Comparison of ENCODE assay signal across 15 cellular contexts in genomic region chr2:44324971-44325426, GRCh38. TPM values are rescaled to one million over a fixed set of nuclear protein-coding genes. Genes with fewer than 3 reads are reported as not detected.
A peak's percentile ranks its signal among the peaks of the same experiment; 100 is the strongest.
DNase-seq lines count a peak whose midpoint lies in the region; ATAC-seq, FAIRE-seq and TF ChIP-seq lines count a peak whose summit lies in the region.
"Had no signal": no experiment of that assay in that cellular context is flagged by ENCODE, and none has a peak within 500 bp of the region (broad histone marks: within the 10 kb centered on the region; RNA-seq: fewer than 3 reads in every experiment).

No MANE protein-coding gene starts in this region.

- no peak overlapping the region for H3K27ac Mint-ChIP-seq in activated CD4-positive, alpha-beta T cell treated with anti-CD3 and anti-CD28 coated beads, Interleukin-2, amount 10 ng/mL, durations not matched to agents 7 days and 5 days
- H3K27ac Mint-ChIP-seq: immature natural killer cell had no signal

- 35 to 71% (median 49%) methylated on average over 1 of the region's 1 CpG for WGBS in heart left ventricle, 4 donors

- H3K4me1 Mint-ChIP-seq in activated CD4-positive, alpha-beta T cell treated with anti-CD3 and anti-CD28 coated beads, Interleukin-2, amount 10 ng/mL, durations not matched to agents 7 days and 5 days: peaks cover 6% of the 10 kb centered on the region
- H3K4me1 Mint-ChIP-seq: immature natural killer cell had no signal

- peak overlapping the region in 10 of 12 donors; percentile 9 to 77 (median 56) for H3K27ac ChIP-seq in heart left ventricle
- H3K27ac ChIP-seq: SJCRH30, suprapubic skin had no signal

- CTCF ChIA-PET in activated CD4-positive, alpha-beta T cell treated with anti-CD3 and anti-CD28 coated beads, Interleukin-2, amount 10 ng/mL, durations not matched to agents 7 days and 5 days (lab: Charles Lee): no interaction called here

- H3K9me3 Mint-ChIP-seq in activated CD4-positive, alpha-beta T cell treated with anti-CD3 and anti-CD28 coated beads, Interleukin-2, amount 10 ng/mL, durations not matched to agents 7 days and 5 days: no peaks in the 10 kb centered on the region
- H3K9me3 Mint-ChIP-seq: effector memory CD8-positive, alpha-beta T cell; immature natural killer cell had no signal

- intact Hi-C loops in heart left ventricle (cut with DNase I): loop anchor here in 2 of 10 donors (10.0 kb wide), 2 partner anchors 80 to 240 kb away; no protein-coding TSS in a partner anchor

- DNase-seq in H54 (ENCODE audit: insufficient read length, low spot score) (no peak), amniotic stem cell (lab: John Stamatoyannopoulos, UW) (peak; percentile 24), heart left ventricle (peak in 4 of 5 donors; percentile 20 to 41 (median 35)), stromal cell of bone marrow (ENCODE audit: low read depth) (peak; percentile 51)
- DNase-seq in activated CD4-positive, alpha-beta T cell treated with anti-CD3 and anti-CD28 coated beads, Interleukin-2, amount 10 ng/mL, durations not matched to agents 7 days and 5 days: no peak
- no peak for DNase-seq in activated CD4-positive, CD25-positive, alpha-beta regulatory T cell treated with anti-CD3 and anti-CD28 coated beads, Interleukin-2, amount 50 U/mL, for 72 hours
- DNase-seq: activated gamma-delta T cell; DND-41; effector memory CD8-positive, alpha-beta T cell; immature natural killer cell; NCI-H446 treated with DMSO at 0.1 percent for 48 hours; SJCRH30 had no signal

- no peak for TF ChIP-seq POLR2A in H54 (IDR thresholded peaks at IDR 0.05; ENCODE audit: low read depth, low read length)
- TF ChIP-seq POLR2A in heart left ventricle (IDR thresholded peaks at IDR 0.05): no peak

- H3K36me3 Mint-ChIP-seq in activated CD4-positive, alpha-beta T cell treated with anti-CD3 and anti-CD28 coated beads, Interleukin-2, amount 10 ng/mL, durations not matched to agents 7 days and 5 days (ENCODE audit: low read depth): peaks cover 41% of the 10 kb centered on the region

- H3K4me3 Mint-ChIP-seq in activated CD4-positive, alpha-beta T cell treated with anti-CD3 and anti-CD28 coated beads, Interleukin-2, amount 10 ng/mL, durations not matched to agents 7 days and 5 days: no peak overlapping the region
- H3K4me3 Mint-ChIP-seq: effector memory CD8-positive, alpha-beta T cell; immature natural killer cell had no signal

- FAIRE-seq in H54 (lab: Jason Lieb, UNC): peak; percentile 78

- no peaks in the 10 kb centered on the region for H3K9me3 ChIP-seq in heart left ventricle
- H3K9me3 ChIP-seq: SJCRH30, suprapubic skin had no signal

- no peaks in the 10 kb centered on the region for H3K27me3 Mint-ChIP-seq in activated CD4-positive, alpha-beta T cell treated with anti-CD3 and anti-CD28 coated beads, Interleukin-2, amount 10 ng/mL, durations not matched to agents 7 days and 5 days
- H3K27me3 Mint-ChIP-seq: effector memory CD8-positive, alpha-beta T cell had no signal

- H3K4me3 ChIP-seq in heart left ventricle: no peak overlapping the region
- H3K4me3 ChIP-seq: SJCRH30, suprapubic skin had no signal

- POLR2A ChIA-PET in activated CD4-positive, alpha-beta T cell treated with anti-CD3 and anti-CD28 coated beads, Interleukin-2, amount 10 ng/mL, durations not matched to agents 7 days and 5 days (lab: Charles Lee): no interaction called here

- ATAC-seq in heart left ventricle (peak; percentile 90 to 93 (median 90)), HG02840 (IDR thresholded peaks at IDR 0.05; ENCODE audit: low FRiP score, unreplicated experiment) (no peak)
- ATAC-seq: effector memory CD8-positive, alpha-beta T cell had no signal

- peaks cover 0 to 98% (median 89%) of the 10 kb centered on the region in 9 donors for H3K36me3 ChIP-seq in heart left ventricle

- H3K27me3 ChIP-seq in heart left ventricle: no peaks in the 10 kb centered on the region
- H3K27me3 ChIP-seq: SJCRH30, suprapubic skin had no signal

- TF ChIP-seq CTCF in heart left ventricle (IDR thresholded peaks at IDR 0.05): no peak

- H3K4me1 ChIP-seq in heart left ventricle: peaks cover 0 to 18% (median 8%) of the 10 kb centered on the region in 12 donors
- H3K4me1 ChIP-seq: SJCRH30 had no signal

RNA-seq across cellular contexts. Expression of gene PREPL, which starts 36.3 kb away (rescaled TPM):
- 100 to 1,000 TPM in 2 of 9 donors, 10 to 100 TPM in 7; 62.4 to 120 (median 73.9) TPM for total RNA-seq in heart left ventricle
- polyA plus RNA-seq in heart left ventricle: 10 to 100 TPM; 10.7 to 30.6 TPM
- total RNA-seq in activated CD4-positive, alpha-beta T cell treated with anti-CD3 and anti-CD28 coated beads, Interleukin-2, amount 10 ng/mL, durations not matched to agents 7 days and 5 days: 10 to 100 TPM; 21.3 to 23.7 TPM

RNA-seq across cellular contexts. Expression of gene CAMKMT, which starts 36.7 kb away (rescaled TPM):
- 10 to 100 TPM in 1 of 9 donors, 1 to 10 TPM in 8; 2.5 to 10.1 (median 4.3) TPM for total RNA-seq in heart left ventricle
- 1 to 10 TPM; 4.4 to 6.8 TPM for polyA plus RNA-seq in heart left ventricle
- total RNA-seq in activated CD4-positive, alpha-beta T cell treated with anti-CD3 and anti-CD28 coated beads, Interleukin-2, amount 10 ng/mL, durations not matched to agents 7 days and 5 days: 10 to 100 TPM; 12.1 to 13.7 TPM

RNA-seq across cellular contexts. Expression of gene SLC3A1, which starts 49.7 kb away (rescaled TPM):
- under 1 TPM in 3 of 9 donors, not detected in 6; 0.12 to 0.34 (median 0.27) TPM for total RNA-seq in heart left ventricle
- under 1 TPM; 0.04 to 0.06 TPM for polyA plus RNA-seq in heart left ventricle
- total RNA-seq in activated CD4-positive, alpha-beta T cell treated with anti-CD3 and anti-CD28 coated beads, Interleukin-2, amount 10 ng/mL, durations not matched to agents 7 days and 5 days: under 1 TPM in 1 of 2 experiments, not detected in 1; 0.22 TPM
- total RNA-seq: osteocyte, SJCRH30 had no signal

Comparison
In these comparisons a context has a peak if more than half of its experiments do, and no peak if none do; other contexts are left out.
1. DNase-seq: peak in amniotic stem cell (single experiment), heart left ventricle (4 of 5) and stromal cell of bone marrow (single experiment); none in H54 (single experiment), activated CD4-positive, alpha-beta T cell treated with anti-CD3 and anti-CD28 coated beads, Interleukin-2, amount 10 ng/mL, durations not matched to agents 7 days and 5 days (single experiment) and activated CD4-positive, CD25-positive, alpha-beta regulatory T cell treated with anti-CD3 and anti-CD28 coated beads, Interleukin-2, amount 50 U/mL, for 72 hours (single experiment).